ENCODE assay signal across 1 cellular context in the genomic region with DNA sequence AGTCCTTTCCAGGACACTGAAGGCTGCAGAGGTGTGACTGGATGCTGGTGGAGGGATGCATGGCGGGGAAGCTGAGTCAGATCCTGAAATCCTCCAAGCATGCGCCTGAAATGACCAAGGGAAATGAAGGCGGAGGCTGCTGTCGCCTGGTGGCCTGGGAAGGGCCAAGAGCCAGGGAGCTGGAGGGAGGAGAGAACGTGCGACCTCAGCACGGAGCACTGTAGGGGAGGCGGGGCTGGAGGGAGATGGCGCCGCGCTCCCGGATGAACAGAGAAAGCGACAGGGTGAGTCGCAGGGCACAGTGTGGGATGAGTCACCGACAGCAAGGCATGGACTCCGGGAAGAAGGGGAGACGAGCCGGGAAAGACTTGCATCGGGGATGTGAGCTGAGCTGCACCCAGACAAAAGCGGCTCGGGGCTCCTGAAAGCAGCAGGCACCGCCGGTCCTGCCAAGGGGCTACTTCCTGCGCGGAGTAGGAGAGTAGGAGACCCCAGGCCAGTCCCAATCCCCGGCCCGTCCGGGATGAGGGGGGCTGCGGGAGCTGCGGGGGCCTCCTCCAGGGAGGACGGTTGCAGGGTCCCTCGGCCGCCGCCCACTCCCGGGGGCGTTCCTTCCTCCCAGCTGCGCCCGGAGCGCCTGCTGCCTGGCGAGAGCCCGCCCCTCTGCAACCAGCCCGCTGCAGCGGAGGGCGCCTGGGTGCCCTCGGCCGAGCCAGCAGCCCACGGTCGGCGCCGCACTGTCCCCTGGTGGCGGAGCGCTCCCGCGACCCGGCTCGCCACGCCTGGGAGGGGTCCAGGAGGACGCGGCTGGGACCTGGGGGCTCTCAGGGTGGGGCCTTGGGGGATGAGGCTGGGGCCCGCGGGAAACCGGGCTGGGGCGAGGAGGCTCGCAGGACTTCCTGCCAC.
TF ChIP-seq lines count a peak whose summit lies in the region.

No MANE protein-coding gene starts in this region.

TF ChIP-seq in HepG2, 621 proteins besides CTCF, POLR2A, EP300 and RAD21 (continued from another document and continues in another):
- TF ChIP-seq, protein P1, sequence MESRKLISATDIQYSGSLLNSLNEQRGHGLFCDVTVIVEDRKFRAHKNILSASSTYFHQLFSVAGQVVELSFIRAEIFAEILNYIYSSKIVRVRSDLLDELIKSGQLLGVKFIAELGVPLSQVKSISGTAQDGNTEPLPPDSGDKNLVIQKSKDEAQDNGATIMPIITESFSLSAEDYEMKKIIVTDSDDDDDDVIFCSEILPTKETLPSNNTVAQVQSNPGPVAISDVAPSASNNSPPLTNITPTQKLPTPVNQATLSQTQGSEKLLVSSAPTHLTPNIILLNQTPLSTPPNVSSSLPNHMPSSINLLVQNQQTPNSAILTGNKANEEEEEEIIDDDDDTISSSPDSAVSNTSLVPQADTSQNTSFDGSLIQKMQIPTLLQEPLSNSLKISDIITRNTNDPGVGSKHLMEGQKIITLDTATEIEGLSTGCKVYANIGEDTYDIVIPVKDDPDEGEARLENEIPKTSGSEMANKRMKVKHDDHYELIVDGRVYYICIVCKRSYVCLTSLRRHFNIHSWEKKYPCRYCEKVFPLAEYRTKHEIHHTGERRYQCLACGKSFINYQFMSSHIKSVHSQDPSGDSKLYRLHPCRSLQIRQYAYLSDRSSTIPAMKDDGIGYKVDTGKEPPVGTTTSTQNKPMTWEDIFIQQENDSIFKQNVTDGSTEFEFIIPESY (CRISPR knock-in tag; IDR thresholded peaks at IDR 0.05) = no peak; the same call in 1 of the 2 replicates
- TF ChIP-seq, protein P2, sequence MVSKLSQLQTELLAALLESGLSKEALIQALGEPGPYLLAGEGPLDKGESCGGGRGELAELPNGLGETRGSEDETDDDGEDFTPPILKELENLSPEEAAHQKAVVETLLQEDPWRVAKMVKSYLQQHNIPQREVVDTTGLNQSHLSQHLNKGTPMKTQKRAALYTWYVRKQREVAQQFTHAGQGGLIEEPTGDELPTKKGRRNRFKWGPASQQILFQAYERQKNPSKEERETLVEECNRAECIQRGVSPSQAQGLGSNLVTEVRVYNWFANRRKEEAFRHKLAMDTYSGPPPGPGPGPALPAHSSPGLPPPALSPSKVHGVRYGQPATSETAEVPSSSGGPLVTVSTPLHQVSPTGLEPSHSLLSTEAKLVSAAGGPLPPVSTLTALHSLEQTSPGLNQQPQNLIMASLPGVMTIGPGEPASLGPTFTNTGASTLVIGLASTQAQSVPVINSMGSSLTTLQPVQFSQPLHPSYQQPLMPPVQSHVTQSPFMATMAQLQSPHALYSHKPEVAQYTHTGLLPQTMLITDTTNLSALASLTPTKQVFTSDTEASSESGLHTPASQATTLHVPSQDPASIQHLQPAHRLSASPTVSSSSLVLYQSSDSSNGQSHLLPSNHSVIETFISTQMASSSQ (IDR thresholded peaks at IDR 0.05; ENCODE audit: low read depth) = peak; percentile 9; the same call in 1 of the 2 replicates
- TF ChIP-seq, protein P2 (CRISPR knock-in tag; IDR thresholded peaks at IDR 0.05; ENCODE audit: borderline replicate concordance) = peak; percentile 76; the same call in 1 of the 2 replicates
- TF ChIP-seq KDM3A (CRISPR knock-in tag; IDR thresholded peaks at IDR 0.05; ENCODE audit: low read depth) = peak; percentile 70
- TF ChIP-seq, protein P3, sequence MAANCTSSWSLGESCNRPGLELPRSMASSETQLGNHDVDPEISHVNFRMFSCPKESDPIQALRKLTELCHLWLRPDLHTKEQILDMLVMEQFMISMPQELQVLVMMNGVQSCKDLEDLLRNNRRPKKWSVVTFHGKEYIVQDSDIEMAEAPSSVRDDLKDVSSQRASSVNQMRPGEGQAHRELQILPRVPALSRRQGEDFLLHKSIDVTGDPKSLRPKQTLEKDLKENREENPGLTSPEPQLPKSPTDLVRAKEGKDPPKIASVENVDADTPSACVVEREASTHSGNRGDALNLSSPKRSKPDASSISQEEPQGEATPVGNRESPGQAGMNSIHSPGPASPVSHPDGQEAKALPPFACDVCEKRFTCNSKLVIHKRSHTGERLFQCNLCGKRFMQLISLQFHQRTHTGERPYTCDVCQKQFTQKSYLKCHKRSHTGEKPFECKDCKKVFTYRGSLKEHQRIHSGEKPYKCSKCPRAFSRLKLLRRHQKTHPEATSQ (CRISPR knock-in tag; IDR thresholded peaks at IDR 0.05; ENCODE audit: borderline replicate concordance) = peak; percentile 88; the same call in 1 of the 2 replicates
- no peak for TF ChIP-seq KAT2B (IDR thresholded peaks at IDR 0.05; ENCODE audit: borderline replicate concordance, low read depth, low read length)
- peak; percentile 51 for TF ChIP-seq ZNF143 (CRISPR knock-in tag; IDR thresholded peaks at IDR 0.05)
- peak; percentile 80 for TF ChIP-seq SPEN (CRISPR knock-in tag; IDR thresholded peaks at IDR 0.05; ENCODE audit: low read depth)
- TF ChIP-seq, protein P4, sequence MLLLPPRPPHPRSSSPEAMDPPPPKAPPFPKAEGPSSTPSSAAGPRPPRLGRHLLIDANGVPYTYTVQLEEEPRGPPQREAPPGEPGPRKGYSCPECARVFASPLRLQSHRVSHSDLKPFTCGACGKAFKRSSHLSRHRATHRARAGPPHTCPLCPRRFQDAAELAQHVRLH (CRISPR knock-in tag; IDR thresholded peaks at IDR 0.05; ENCODE audit: borderline replicate concordance, low read depth) = no peak
- TF ChIP-seq, protein P5, sequence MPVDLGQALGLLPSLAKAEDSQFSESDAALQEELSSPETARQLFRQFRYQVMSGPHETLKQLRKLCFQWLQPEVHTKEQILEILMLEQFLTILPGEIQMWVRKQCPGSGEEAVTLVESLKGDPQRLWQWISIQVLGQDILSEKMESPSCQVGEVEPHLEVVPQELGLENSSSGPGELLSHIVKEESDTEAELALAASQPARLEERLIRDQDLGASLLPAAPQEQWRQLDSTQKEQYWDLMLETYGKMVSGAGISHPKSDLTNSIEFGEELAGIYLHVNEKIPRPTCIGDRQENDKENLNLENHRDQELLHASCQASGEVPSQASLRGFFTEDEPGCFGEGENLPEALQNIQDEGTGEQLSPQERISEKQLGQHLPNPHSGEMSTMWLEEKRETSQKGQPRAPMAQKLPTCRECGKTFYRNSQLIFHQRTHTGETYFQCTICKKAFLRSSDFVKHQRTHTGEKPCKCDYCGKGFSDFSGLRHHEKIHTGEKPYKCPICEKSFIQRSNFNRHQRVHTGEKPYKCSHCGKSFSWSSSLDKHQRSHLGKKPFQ (CRISPR knock-in tag; IDR thresholded peaks at IDR 0.05; ENCODE audit: insufficient replicate concordance) = peak; percentile 93
- TF ChIP-seq TCF7 (IDR thresholded peaks at IDR 0.05; ENCODE audit: low read depth) = 0 out of 2 replicates have a peak, but pooled peaks have one; percentile 9
- no peak for TF ChIP-seq ISX (CRISPR knock-in tag; conservative IDR thresholded peaks at IDR 0.05)
- TF ChIP-seq ELF1 (CRISPR knock-in tag; IDR thresholded peaks at IDR 0.05) = no peak
- peak; percentile 80 for TF ChIP-seq GABPB1 (CRISPR knock-in tag; IDR thresholded peaks at IDR 0.05)
- TF ChIP-seq MED1 (CRISPR knock-in tag; IDR thresholded peaks at IDR 0.05) = peak; percentile 55
- TF ChIP-seq, protein P6, sequence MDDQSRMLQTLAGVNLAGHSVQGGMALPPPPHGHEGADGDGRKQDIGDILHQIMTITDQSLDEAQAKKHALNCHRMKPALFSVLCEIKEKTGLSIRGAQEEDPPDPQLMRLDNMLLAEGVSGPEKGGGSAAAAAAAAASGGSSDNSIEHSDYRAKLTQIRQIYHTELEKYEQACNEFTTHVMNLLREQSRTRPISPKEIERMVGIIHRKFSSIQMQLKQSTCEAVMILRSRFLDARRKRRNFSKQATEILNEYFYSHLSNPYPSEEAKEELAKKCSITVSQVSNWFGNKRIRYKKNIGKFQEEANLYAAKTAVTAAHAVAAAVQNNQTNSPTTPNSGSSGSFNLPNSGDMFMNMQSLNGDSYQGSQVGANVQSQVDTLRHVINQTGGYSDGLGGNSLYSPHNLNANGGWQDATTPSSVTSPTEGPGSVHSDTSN (CRISPR knock-in tag; IDR thresholded peaks at IDR 0.05; ENCODE audit: borderline replicate concordance) = no peak
- TF ChIP-seq KDM5B (CRISPR knock-in tag; IDR thresholded peaks at IDR 0.05; ENCODE audit: borderline replicate concordance) = peak; percentile 86; the same call in 1 of the 2 replicates
- peak; percentile 75; the same call in 1 of the 2 replicates for TF ChIP-seq ZFP82 (CRISPR knock-in tag; IDR thresholded peaks at IDR 0.05; ENCODE audit: borderline replicate concordance)
- TF ChIP-seq ZNF230 (CRISPR knock-in tag; IDR thresholded peaks at IDR 0.05) = peak; percentile 59; the same call in 1 of the 2 replicates
- no peak for TF ChIP-seq ATF1 (CRISPR knock-in tag; IDR thresholded peaks at IDR 0.05)
- TF ChIP-seq, protein P7, sequence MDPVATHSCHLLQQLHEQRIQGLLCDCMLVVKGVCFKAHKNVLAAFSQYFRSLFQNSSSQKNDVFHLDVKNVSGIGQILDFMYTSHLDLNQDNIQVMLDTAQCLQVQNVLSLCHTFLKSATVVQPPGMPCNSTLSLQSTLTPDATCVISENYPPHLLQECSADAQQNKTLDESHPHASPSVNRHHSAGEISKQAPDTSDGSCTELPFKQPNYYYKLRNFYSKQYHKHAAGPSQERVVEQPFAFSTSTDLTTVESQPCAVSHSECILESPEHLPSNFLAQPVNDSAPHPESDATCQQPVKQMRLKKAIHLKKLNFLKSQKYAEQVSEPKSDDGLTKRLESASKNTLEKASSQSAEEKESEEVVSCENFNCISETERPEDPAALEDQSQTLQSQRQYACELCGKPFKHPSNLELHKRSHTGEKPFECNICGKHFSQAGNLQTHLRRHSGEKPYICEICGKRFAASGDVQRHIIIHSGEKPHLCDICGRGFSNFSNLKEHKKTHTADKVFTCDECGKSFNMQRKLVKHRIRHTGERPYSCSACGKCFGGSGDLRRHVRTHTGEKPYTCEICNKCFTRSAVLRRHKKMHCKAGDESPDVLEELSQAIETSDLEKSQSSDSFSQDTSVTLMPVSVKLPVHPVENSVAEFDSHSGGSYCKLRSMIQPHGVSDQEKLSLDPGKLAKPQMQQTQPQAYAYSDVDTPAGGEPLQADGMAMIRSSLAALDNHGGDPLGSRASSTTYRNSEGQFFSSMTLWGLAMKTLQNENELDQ (CRISPR knock-in tag; IDR thresholded peaks at IDR 0.05; ENCODE audit: borderline replicate concordance) = no peak
- peak; percentile 35; the same call in 1 of the 2 replicates for TF ChIP-seq RBAK (CRISPR knock-in tag; IDR thresholded peaks at IDR 0.05)
- TF ChIP-seq ZNF629 (CRISPR knock-in tag; conservative IDR thresholded peaks at IDR 0.05) = peak; percentile 12; the same call in 1 of the 2 replicates
- TF ChIP-seq, protein P8, sequence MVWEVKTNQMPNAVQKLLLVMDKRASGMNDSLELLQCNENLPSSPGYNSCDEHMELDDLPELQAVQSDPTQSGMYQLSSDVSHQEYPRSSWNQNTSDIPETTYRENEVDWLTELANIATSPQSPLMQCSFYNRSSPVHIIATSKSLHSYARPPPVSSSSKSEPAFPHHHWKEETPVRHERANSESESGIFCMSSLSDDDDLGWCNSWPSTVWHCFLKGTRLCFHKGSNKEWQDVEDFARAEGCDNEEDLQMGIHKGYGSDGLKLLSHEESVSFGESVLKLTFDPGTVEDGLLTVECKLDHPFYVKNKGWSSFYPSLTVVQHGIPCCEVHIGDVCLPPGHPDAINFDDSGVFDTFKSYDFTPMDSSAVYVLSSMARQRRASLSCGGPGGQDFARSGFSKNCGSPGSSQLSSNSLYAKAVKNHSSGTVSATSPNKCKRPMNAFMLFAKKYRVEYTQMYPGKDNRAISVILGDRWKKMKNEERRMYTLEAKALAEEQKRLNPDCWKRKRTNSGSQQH (CRISPR knock-in tag; IDR thresholded peaks at IDR 0.05; ENCODE audit: low read depth) = peak; percentile 26
- TF ChIP-seq NAIF1 (CRISPR knock-in tag; IDR thresholded peaks at IDR 0.05; ENCODE audit: borderline replicate concordance) = no peak; the same call in 1 of the 2 replicates
- TF ChIP-seq YEATS2 (CRISPR knock-in tag; IDR thresholded peaks at IDR 0.05; ENCODE audit: borderline replicate concordance) = peak; percentile 65
- TF ChIP-seq, protein P9, sequence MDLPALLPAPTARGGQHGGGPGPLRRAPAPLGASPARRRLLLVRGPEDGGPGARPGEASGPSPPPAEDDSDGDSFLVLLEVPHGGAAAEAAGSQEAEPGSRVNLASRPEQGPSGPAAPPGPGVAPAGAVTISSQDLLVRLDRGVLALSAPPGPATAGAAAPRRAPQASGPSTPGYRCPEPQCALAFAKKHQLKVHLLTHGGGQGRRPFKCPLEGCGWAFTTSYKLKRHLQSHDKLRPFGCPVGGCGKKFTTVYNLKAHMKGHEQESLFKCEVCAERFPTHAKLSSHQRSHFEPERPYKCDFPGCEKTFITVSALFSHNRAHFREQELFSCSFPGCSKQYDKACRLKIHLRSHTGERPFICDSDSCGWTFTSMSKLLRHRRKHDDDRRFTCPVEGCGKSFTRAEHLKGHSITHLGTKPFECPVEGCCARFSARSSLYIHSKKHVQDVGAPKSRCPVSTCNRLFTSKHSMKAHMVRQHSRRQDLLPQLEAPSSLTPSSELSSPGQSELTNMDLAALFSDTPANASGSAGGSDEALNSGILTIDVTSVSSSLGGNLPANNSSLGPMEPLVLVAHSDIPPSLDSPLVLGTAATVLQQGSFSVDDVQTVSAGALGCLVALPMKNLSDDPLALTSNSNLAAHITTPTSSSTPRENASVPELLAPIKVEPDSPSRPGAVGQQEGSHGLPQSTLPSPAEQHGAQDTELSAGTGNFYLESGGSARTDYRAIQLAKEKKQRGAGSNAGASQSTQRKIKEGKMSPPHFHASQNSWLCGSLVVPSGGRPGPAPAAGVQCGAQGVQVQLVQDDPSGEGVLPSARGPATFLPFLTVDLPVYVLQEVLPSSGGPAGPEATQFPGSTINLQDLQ (CRISPR knock-in tag; IDR thresholded peaks at IDR 0.05) = peak; percentile 39; the same call in 1 of the 2 replicates
